ENCODE assay signal across 1 cellular context in genomic region chr5:110086658-110087388, GRCh38.
TF ChIP-seq lines count a peak whose summit lies in the region.

No MANE protein-coding gene starts in this region.

TF ChIP-seq in GM23338, 12 proteins besides CTCF, POLR2A, EP300 and RAD21 (continued from another document):
- TF ChIP-seq ZNF462 (CRISPR knock-in tag; IDR thresholded peaks at IDR 0.05) (no peak), ZNF114 (CRISPR knock-in tag; IDR thresholded peaks at IDR 0.05) (no peak)
TF ChIP-seq in GM23338: peak in this region for 0.
